Comparison of ENCODE assay signal across 1 cellular context in the genomic region with DNA sequence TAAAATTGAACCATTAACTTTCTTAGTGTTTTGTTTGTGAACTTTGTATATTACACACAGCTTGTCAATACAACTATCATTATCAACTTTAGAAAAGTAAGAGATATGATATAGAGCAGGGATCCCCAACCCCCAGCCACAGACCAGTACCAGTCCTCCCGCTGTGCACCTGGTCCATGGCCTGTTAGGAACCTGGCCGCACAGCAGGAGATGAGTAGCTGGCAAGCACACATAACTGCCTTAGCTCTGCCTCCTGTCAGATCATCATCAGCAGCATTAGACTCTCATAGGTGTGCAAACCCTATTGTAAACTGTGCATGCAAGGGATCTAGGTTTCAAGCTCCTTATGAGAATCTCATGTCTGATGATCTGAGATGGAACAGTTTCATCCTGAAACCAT.
TF ChIP-seq lines count a peak whose summit lies in the region.

No MANE protein-coding gene starts in this region.

TF ChIP-seq in GM23338, 12 proteins besides CTCF, POLR2A, EP300 and RAD21 (continued from another document):
- TF ChIP-seq, protein P1, sequence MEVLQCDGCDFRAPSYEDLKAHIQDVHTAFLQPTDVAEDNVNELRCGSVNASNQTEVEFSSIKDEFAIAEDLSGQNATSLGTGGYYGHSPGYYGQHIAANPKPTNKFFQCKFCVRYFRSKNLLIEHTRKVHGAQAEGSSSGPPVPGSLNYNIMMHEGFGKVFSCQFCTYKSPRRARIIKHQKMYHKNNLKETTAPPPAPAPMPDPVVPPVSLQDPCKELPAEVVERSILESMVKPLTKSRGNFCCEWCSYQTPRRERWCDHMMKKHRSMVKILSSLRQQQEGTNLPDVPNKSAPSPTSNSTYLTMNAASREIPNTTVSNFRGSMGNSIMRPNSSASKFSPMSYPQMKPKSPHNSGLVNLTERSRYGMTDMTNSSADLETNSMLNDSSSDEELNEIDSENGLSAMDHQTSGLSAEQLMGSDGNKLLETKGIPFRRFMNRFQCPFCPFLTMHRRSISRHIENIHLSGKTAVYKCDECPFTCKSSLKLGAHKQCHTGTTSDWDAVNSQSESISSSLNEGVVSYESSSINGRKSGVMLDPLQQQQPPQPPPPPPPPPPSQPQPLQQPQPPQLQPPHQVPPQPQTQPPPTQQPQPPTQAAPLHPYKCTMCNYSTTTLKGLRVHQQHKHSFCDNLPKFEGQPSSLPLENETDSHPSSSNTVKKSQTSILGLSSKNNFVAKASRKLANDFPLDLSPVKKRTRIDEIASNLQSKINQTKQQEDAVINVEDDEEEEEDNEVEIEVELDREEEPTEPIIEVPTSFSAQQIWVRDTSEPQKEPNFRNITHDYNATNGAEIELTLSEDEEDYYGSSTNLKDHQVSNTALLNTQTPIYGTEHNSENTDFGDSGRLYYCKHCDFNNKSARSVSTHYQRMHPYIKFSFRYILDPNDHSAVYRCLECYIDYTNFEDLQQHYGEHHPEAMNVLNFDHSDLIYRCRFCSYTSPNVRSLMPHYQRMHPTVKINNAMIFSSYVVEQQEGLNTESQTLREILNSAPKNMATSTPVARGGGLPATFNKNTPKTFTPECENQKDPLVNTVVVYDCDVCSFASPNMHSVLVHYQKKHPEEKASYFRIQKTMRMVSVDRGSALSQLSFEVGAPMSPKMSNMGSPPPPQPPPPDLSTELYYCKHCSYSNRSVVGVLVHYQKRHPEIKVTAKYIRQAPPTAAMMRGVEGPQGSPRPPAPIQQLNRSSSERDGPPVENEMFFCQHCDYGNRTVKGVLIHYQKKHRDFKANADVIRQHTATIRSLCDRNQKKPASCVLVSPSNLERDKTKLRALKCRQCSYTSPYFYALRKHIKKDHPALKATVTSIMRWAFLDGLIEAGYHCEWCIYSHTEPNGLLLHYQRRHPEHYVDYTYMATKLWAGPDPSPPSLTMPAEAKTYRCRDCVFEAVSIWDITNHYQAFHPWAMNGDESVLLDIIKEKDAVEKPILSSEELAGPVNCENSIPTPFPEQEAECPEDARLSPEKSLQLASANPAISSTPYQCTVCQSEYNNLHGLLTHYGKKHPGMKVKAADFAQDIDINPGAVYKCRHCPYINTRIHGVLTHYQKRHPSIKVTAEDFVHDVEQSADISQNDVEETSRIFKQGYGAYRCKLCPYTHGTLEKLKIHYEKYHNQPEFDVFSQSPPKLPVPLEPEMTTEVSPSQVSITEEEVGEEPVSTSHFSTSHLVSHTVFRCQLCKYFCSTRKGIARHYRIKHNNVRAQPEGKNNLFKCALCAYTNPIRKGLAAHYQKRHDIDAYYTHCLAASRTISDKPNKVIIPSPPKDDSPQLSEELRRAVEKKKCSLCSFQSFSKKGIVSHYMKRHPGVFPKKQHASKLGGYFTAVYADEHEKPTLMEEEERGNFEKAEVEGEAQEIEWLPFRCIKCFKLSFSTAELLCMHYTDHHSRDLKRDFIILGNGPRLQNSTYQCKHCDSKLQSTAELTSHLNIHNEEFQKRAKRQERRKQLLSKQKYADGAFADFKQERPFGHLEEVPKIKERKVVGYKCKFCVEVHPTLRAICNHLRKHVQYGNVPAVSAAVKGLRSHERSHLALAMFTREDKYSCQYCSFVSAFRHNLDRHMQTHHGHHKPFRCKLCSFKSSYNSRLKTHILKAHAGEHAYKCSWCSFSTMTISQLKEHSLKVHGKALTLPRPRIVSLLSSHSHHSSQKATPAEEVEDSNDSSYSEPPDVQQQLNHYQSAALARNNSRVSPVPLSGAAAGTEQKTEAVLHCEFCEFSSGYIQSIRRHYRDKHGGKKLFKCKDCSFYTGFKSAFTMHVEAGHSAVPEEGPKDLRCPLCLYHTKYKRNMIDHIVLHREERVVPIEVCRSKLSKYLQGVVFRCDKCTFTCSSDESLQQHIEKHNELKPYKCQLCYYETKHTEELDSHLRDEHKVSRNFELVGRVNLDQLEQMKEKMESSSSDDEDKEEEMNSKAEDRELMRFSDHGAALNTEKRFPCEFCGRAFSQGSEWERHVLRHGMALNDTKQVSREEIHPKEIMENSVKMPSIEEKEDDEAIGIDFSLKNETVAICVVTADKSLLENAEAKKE (CRISPR knock-in tag; IDR thresholded peaks at IDR 0.05), result no peak
- no peak for TF ChIP-seq EZH2phosphoT487 (IDR thresholded peaks at IDR 0.05; ENCODE audit: unreplicated experiment)
- TF ChIP-seq CREB1 (CRISPR knock-in tag; IDR thresholded peaks at IDR 0.05; ENCODE audit: low read depth), result no peak
- no peak for TF ChIP-seq STAT1 (IDR thresholded peaks at IDR 0.05; ENCODE audit: unreplicated experiment)
- TF ChIP-seq, protein P2, sequence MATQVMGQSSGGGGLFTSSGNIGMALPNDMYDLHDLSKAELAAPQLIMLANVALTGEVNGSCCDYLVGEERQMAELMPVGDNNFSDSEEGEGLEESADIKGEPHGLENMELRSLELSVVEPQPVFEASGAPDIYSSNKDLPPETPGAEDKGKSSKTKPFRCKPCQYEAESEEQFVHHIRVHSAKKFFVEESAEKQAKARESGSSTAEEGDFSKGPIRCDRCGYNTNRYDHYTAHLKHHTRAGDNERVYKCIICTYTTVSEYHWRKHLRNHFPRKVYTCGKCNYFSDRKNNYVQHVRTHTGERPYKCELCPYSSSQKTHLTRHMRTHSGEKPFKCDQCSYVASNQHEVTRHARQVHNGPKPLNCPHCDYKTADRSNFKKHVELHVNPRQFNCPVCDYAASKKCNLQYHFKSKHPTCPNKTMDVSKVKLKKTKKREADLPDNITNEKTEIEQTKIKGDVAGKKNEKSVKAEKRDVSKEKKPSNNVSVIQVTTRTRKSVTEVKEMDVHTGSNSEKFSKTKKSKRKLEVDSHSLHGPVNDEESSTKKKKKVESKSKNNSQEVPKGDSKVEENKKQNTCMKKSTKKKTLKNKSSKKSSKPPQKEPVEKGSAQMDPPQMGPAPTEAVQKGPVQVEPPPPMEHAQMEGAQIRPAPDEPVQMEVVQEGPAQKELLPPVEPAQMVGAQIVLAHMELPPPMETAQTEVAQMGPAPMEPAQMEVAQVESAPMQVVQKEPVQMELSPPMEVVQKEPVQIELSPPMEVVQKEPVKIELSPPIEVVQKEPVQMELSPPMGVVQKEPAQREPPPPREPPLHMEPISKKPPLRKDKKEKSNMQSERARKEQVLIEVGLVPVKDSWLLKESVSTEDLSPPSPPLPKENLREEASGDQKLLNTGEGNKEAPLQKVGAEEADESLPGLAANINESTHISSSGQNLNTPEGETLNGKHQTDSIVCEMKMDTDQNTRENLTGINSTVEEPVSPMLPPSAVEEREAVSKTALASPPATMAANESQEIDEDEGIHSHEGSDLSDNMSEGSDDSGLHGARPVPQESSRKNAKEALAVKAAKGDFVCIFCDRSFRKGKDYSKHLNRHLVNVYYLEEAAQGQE (IDR thresholded peaks at IDR 0.05; ENCODE audit: unreplicated experiment), result no peak
